ENCODE assay signal across 34 cellular contexts in genomic region chr2:213500881-213501280, GRCh38.
"Had no signal": no experiment of that assay in that cellular context is flagged by ENCODE, and none has a peak within 500 bp of the region (broad histone marks: within the 10 kb centered on the region; RNA-seq: fewer than 3 reads in every experiment).

No MANE protein-coding gene starts in this region.

- H3K27me3 ChIP-seq: ascending aorta, Peyer's patch had no signal

- H3K36me3 ChIP-seq: ascending aorta, Peyer's patch had no signal

- ATAC-seq: activated CD8-positive, alpha-beta memory T cell treated with anti-CD3 and anti-CD28 coated beads, Interleukin-2, amount 10 ng/mL, durations not matched to agents 7 days and 5 days; K562; PC-3 had no signal

- DNase-seq: activated B cell treated with CpG ODN at 0.5 μM for 24 hours; activated CD4-positive, alpha-beta memory T cell treated with anti-CD3 and anti-CD28 coated beads for 36 hours; activated CD4-positive, alpha-beta T cell treated with anti-CD3 and anti-CD28 coated beads for 4 hours; activated CD4-positive, alpha-beta T cell treated with anti-CD3 and anti-CD28 coated beads, Interleukin-2, amount 50 U/mL, for 1 hour; activated CD4-positive, CD25-positive, alpha-beta regulatory T cell treated with anti-CD3 and anti-CD28 coated beads, Interleukin-2, amount 50 U/mL, for 72 hours; activated CD8-positive, alpha-beta memory T cell treated with anti-CD3 and anti-CD28 coated beads for 24 hours; activated CD8-positive, alpha-beta memory T cell treated with anti-CD3 and anti-CD28 coated beads, Interleukin-2, amount 10 ng/mL, durations not matched to agents 7 days and 5 days; activated CD8-positive, alpha-beta memory T cell treated with anti-CD3 and anti-CD28 coated beads, Interleukin-2, amount 50 U/mL, for 48 hours; activated effector memory CD4-positive, alpha-beta T cell treated with Interleukin-2 at 50 U/mL for 16 hours; activated naive CD4-positive, alpha-beta T cell; activated naive CD4-positive, alpha-beta T cell treated with anti-CD3 and anti-CD28 coated beads, Interleukin-2, amount 50 U/mL, for 16 hours; activated naive CD8-positive, alpha-beta T cell treated with anti-CD3 and anti-CD28 coated beads for 36 hours; activated T-cell treated with anti-CD3 and anti-CD28 coated beads, Interleukin-2, amount 50 U/mL, for 48 hours; amygdala; IMR-90; NCI-H1105; NCI-H1417 treated with DMSO at 0.1 percent for 48 hours; NCI-H187 treated with DMSO at 0.1 percent for 48 hours; NCI-H2081; NCI-H345; NCI-H524 treated with DMSO at 0.1 percent for 48 hours; NCI-H748 treated with DMSO at 0.1 percent for 48 hours; NK-92 treated with Interleukin-12 subunit alpha and Interleukin-12 subunit beta, amount 100 ng/mL, for 24 hours; PC-3; Peyer's patch; Right ventricle myocardium superior; RPMI8226; SW 1271; T-helper 1 cell; T-helper 2 cell; T-helper 9 cell had no signal

- H3K27ac ChIP-seq: ascending aorta, Peyer's patch, VCaP had no signal

- H3K4me3 ChIP-seq: ascending aorta, K562, Peyer's patch had no signal
